ENCODE assay signal across 11 cellular contexts in the genomic region with DNA sequence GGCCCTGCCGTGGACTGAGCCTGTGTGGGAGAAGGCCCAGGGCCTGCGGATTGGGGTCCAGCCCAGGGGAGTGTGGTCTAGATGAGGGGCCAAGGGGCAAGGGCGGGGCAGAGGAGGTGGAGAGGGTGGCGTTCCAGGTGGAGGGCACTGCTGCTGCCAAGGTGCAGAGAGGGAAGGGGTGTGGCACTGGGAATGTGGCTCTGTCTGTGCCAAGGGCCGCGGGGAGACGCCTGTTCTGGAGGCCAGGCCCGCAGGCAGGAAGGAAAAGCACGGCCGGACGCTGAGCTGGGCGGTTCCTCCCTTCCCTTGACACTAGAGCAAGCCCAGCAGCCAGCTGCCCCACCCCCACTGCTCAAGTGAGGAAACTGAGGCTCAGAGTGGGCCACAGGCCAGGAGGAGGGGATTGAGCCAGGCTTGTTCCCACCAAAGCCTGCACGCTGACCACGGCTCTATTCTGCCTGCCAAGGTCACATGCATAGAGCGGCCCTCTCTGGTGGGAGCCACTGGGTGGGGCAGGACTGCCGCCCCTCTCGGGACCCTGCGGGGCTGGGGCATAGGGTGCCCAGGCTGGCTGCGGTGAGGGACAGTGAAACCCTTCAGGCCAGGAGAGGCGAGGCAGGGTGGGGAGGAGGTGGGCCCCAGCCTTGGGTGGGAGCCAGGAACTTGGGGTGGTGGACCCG. TPM values are rescaled to one million over a fixed set of nuclear protein-coding genes. Genes with fewer than 3 reads are reported as not detected.
DNase-seq lines count a peak whose midpoint lies in the region; ATAC-seq and TF ChIP-seq lines count a peak whose summit lies in the region.
"Had no signal": no experiment of that assay in that cellular context is flagged by ENCODE, and none has a peak within 500 bp of the region (broad histone marks: within the 10 kb centered on the region; RNA-seq: fewer than 3 reads in every experiment).

No MANE protein-coding gene starts in this region.

- peak; percentile 67 for DNase-seq in PC-3
- no peak for DNase-seq in dorsolateral prefrontal cortex
- peak; percentile 90 for DNase-seq in lower lobe of right lung
- DNase-seq in thyroid gland, result peak; percentile 89 to 90
- DNase-seq in DMS153 (lab: John Stamatoyannopoulos, UW), result no peak
- no peak for DNase-seq in NCI-H2171 (lab: John Stamatoyannopoulos, UW)
- DNase-seq in amniotic stem cell (lab: John Stamatoyannopoulos, UW), result no peak
- DNase-seq in CD4-positive, alpha-beta T cell, result no peak
- DNase-seq: activated CD4-positive, alpha-beta T cell treated with anti-CD3 and anti-CD28 coated beads, Interleukin-2, amount 50 U/mL, for 48 hours; activated naive CD8-positive, alpha-beta T cell treated with anti-CD3 and anti-CD28 coated beads for 36 hours had no signal

- H3K4me1 ChIP-seq in PC-3 (ENCODE audit: insufficient read depth, low read length), result peaks cover 18% of the 10 kb centered on the region
- H3K4me1 ChIP-seq in lower lobe of right lung, result peaks cover 92% of the 10 kb centered on the region
- peaks cover 53 to 76% of the 10 kb centered on the region in 2 donors for H3K4me1 ChIP-seq in thyroid gland

- H3K9me2 ChIP-seq in PC-3 (replicated peaks; ENCODE audit: low read length), result no peaks in the 10 kb centered on the region

- no peak overlapping the region for H3K4me3 ChIP-seq in PC-3 (ENCODE audit: low read length)
- peak overlapping the region in 1 of 59 donors; percentile 0 for H3K4me3 ChIP-seq in dorsolateral prefrontal cortex
- H3K4me3 ChIP-seq in lower lobe of right lung, result peak overlapping the region; percentile 21
- no peak overlapping the region for H3K4me3 ChIP-seq in thyroid gland (replicated peaks in 1 of 3)
- H3K4me3 ChIP-seq: SK-N-MC had no signal

- no peak overlapping the region for H3K4me3 Mint-ChIP-seq in CD4-positive, alpha-beta T cell
- H3K4me3 Mint-ChIP-seq: activated naive CD8-positive, alpha-beta T cell treated with anti-CD3 and anti-CD28 coated beads for 36 hours had no signal

- H3F3A ChIP-seq in PC-3 (ENCODE audit: low read length, unreplicated experiment), result no peaks in the 10 kb centered on the region

- no peaks in the 10 kb centered on the region for H3K27me3 Mint-ChIP-seq in CD4-positive, alpha-beta T cell
- H3K27me3 Mint-ChIP-seq: activated naive CD8-positive, alpha-beta T cell treated with anti-CD3 and anti-CD28 coated beads for 36 hours had no signal

- no peaks in the 10 kb centered on the region for H3K79me2 ChIP-seq in PC-3 (ENCODE audit: low read length)

- H3K9me3 ChIP-seq in PC-3 (ENCODE audit: low read length) (no peaks in the 10 kb centered on the region), lower lobe of right lung (no peaks in the 10 kb centered on the region), thyroid gland (no peaks in the 10 kb centered on the region)
- H3K9me3 ChIP-seq in CD4-positive, alpha-beta T cell (ENCODE audit: control insufficient read depth, low read length), result no peaks in the 10 kb centered on the region

- peaks cover 10% of the 10 kb centered on the region for H3K4me1 Mint-ChIP-seq in CD4-positive, alpha-beta T cell (ENCODE audit: low read depth)

- no peaks in the 10 kb centered on the region for H3K36me3 Mint-ChIP-seq in CD4-positive, alpha-beta T cell (ENCODE audit: low read depth)

- H3K36me3 ChIP-seq in PC-3 (ENCODE audit: low read depth, low read length) (no peaks in the 10 kb centered on the region), lower lobe of right lung (no peaks in the 10 kb centered on the region), thyroid gland (no peaks in the 10 kb centered on the region)

- H3K27ac Mint-ChIP-seq in CD4-positive, alpha-beta T cell, result no peak overlapping the region
- H3K27ac Mint-ChIP-seq: activated naive CD8-positive, alpha-beta T cell treated with anti-CD3 and anti-CD28 coated beads for 36 hours had no signal

- no peak overlapping the region for H2AFZ ChIP-seq in PC-3 (ENCODE audit: low read length)

- intact Hi-C loops in PC-3 (cut with micrococcal nuclease), result no loop called here
- intact Hi-C loops in dorsolateral prefrontal cortex (cut with DNase I), result no loop called here
- intact Hi-C loops in lower lobe of right lung (cut with DNase I), result no loop called here
- intact Hi-C loops in thyroid gland (cut with DNase I), result no loop called here
- intact Hi-C loops in CD4-positive, alpha-beta T cell (cut with DNase I, micrococcal nuclease), result loop anchor here in 1 of 2 experiments (5.0 kb wide), 1 partner anchor 34 kb away; no protein-coding TSS in a partner anchor

- H3K9ac ChIP-seq in PC-3 (ENCODE audit: low read length), result peak overlapping the region; percentile 29

- H3K4me2 ChIP-seq in PC-3 (ENCODE audit: low read length), result peak overlapping the region; percentile 39

- WGBS in thyroid gland, 2 donors, result 25 to 26% methylated on average over 11 to 16 of the region's 21 CpGs

- no peaks in the 10 kb centered on the region for H3K9me3 Mint-ChIP-seq in CD4-positive, alpha-beta T cell
- H3K9me3 Mint-ChIP-seq: activated naive CD8-positive, alpha-beta T cell treated with anti-CD3 and anti-CD28 coated beads for 36 hours had no signal

- ATAC-seq in PC-3, result peak; percentile 91
- peak; percentile 81 to 85 for ATAC-seq in lower lobe of right lung
- no peak for ATAC-seq in CD4-positive, alpha-beta T cell (ENCODE audit: poor library complexity)

- CTCF ChIA-PET in PC-3 (lab: Charles Lee), result no interaction called here
- CTCF ChIA-PET in CD4-positive, alpha-beta T cell (lab: Charles Lee), result no interaction called here

- H3K27me3 ChIP-seq in PC-3 (ENCODE audit: low read length), result no peaks in the 10 kb centered on the region
- no peaks in the 10 kb centered on the region for H3K27me3 ChIP-seq in dorsolateral prefrontal cortex
- H3K27me3 ChIP-seq in lower lobe of right lung (ENCODE audit: low read depth), result no peaks in the 10 kb centered on the region
- H3K27me3 ChIP-seq in thyroid gland, result no peaks in the 10 kb centered on the region
- H3K27me3 ChIP-seq in CD4-positive, alpha-beta T cell (ENCODE audit: control insufficient read depth, insufficient read depth, low read length), result no peaks in the 10 kb centered on the region

- peak overlapping the region; percentile 34 for H3K27ac ChIP-seq in PC-3 (ENCODE audit: low read length)
- H3K27ac ChIP-seq in dorsolateral prefrontal cortex, result peak overlapping the region in 32 of 59 donors; percentile 3 to 82 (median 57)
- peak overlapping the region; percentile 87 for H3K27ac ChIP-seq in lower lobe of right lung
- H3K27ac ChIP-seq in thyroid gland, result peak overlapping the region; percentile 60 to 73 (median 73)
- no peak overlapping the region for H3K27ac ChIP-seq in CD4-positive, alpha-beta T cell (ENCODE audit: low read depth, low read length)
- H3K27ac ChIP-seq: SK-N-MC had no signal

- POLR2A ChIA-PET in PC-3 (lab: Charles Lee; ENCODE audit: unreplicated experiment), result interaction anchor here (0.6 kb wide), 1 partner anchor 112 kb away, joined by 4 read pairs; no protein-coding TSS in a partner anchor
- POLR2A ChIA-PET in CD4-positive, alpha-beta T cell (lab: Charles Lee), result no interaction called here

- no peaks in the 10 kb centered on the region for H4K20me1 ChIP-seq in PC-3 (ENCODE audit: low read length)

- peak in 1 of 2 donors; percentile 16 for TF ChIP-seq POLR2A in thyroid gland (IDR thresholded peaks at IDR 0.05)

- no peak for TF ChIP-seq CTCF in PC-3 (conservative IDR thresholded peaks at IDR 0.05; ENCODE audit: low read depth, low read length)
- no peak for TF ChIP-seq CTCF in dorsolateral prefrontal cortex (IDR thresholded peaks at IDR 0.05 in 54 of 56, conservative IDR thresholded peaks at IDR 0.05 in 2 of 56; ENCODE audit: low read depth in 1 of 56, partially characterized antibody in 56 of 56)
- TF ChIP-seq CTCF in lower lobe of right lung (IDR thresholded peaks at IDR 0.05), result no peak
- TF ChIP-seq CTCF in thyroid gland (IDR thresholded peaks at IDR 0.05), result no peak
- TF ChIP-seq CTCF in CD4-positive, alpha-beta T cell (IDR thresholded peaks at IDR 0.05), result no peak

- BruUV-seq in PC-3 (replicated peaks; lab: Mats Ljungman, UMichigan), result no TSS peak

RNA-seq across cellular contexts. Expression of gene SH3BP2, which starts 13.0 kb away (rescaled TPM):
- 16.9 and 17.4 TPM in 2 replicates for total RNA-seq in PC-3 (2014; rRNA removed)
- 10 to 100 TPM; 15.0 to 67.4 (median 33.4) TPM for total RNA-seq in dorsolateral prefrontal cortex
- 102 TPM for total RNA-seq in lower lobe of right lung
- 10 to 100 TPM; 29.6 to 43.5 (median 36.7) TPM for total RNA-seq in thyroid gland
- total RNA-seq in CD4-positive, alpha-beta T cell, result 10 to 100 TPM; 30.1 to 30.5 TPM

RNA-seq across cellular contexts. Expression of gene ADD1, which starts 37.8 kb away (rescaled TPM):
- total RNA-seq in PC-3 (2014; rRNA removed) (118 and 124 TPM in 2 replicates), dorsolateral prefrontal cortex (100 to 1,000 TPM; 448 to 781 (median 536) TPM), lower lobe of right lung (279 TPM), thyroid gland (100 to 1,000 TPM; 190 to 222 (median 194) TPM)
- 100 to 1,000 TPM; 153 TPM for total RNA-seq in CD4-positive, alpha-beta T cell

RNA-seq across cellular contexts. Expression of gene TNIP2, which starts 49.7 kb away (rescaled TPM):
- total RNA-seq in PC-3 (2014; rRNA removed), result 56.5 and 77.8 TPM in 2 replicates
- 10 to 100 TPM in 94 of 120 experiments, 1 to 10 TPM in 26; 4.8 to 32.4 (median 12.7) TPM for total RNA-seq in dorsolateral prefrontal cortex
- total RNA-seq in lower lobe of right lung, result 36.7 TPM
- total RNA-seq in thyroid gland, result 10 to 100 TPM; 44.7 to 65.4 (median 52.2) TPM
- total RNA-seq in CD4-positive, alpha-beta T cell, result 10 to 100 TPM; 43.8 to 49.1 TPM

Comparison
In these comparisons a context has a peak if more than half of its experiments do, and no peak if none do; other contexts are left out.
1. DNase-seq: peak in PC-3 (single experiment), lower lobe of right lung (single experiment) and thyroid gland (2 of 2); none in dorsolateral prefrontal cortex (0 of 10), DMS153 (single experiment), NCI-H2171 (single experiment), amniotic stem cell (single experiment) and CD4-positive, alpha-beta T cell (0 of 10).